ENCODE assay signal across 8 cellular contexts in the genomic region with DNA sequence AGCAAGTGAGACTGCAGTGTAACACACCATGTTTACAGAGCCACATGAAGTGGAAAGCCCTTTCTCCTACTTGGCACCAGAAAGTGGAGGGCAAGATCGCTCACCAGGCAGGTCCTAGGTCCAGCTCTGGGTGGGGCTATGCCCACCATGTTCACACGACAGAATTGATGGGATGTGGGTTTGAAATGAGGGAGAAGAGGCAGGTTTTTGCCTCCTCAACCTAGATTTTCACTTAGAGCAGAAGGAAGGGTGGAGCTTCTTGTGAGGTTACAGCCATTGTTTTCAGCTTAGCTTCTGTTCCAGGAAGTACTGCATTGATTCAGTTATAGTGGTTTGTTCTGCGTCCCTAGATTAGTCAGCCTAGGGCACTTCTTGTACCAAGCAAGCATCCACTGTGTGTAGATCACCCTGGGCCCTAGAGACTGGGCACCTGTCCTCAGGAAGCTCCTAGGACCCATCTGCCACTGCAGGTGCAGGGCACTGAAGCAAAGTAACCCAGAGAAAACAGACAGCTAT.
DNase-seq lines count a peak whose midpoint lies in the region; ATAC-seq and TF ChIP-seq lines count a peak whose summit lies in the region.

No MANE protein-coding gene starts in this region.

- no peaks in the 10 kb centered on the region for H3K27me3 Mint-ChIP-seq in dendritic cell treated with granulocyte-macrophage colony-stimulating factor and Interleukin-4, amounts not matched to agents 40 ng/mL and 50 ng/mL, for 4 days
- no peaks in the 10 kb centered on the region for H3K27me3 Mint-ChIP-seq in stimulated activated memory B cell treated with anti-CD40 and anti-IgM and Interleukin-4, amounts not matched to agents 10 μg/mL and 1 μg/mL and 100 μg/mL, for 72 hours

- H3K9me3 Mint-ChIP-seq in dendritic cell treated with granulocyte-macrophage colony-stimulating factor and Interleukin-4, amounts not matched to agents 40 ng/mL and 50 ng/mL, for 4 days: no peaks in the 10 kb centered on the region
- no peaks in the 10 kb centered on the region for H3K9me3 Mint-ChIP-seq in stimulated activated memory B cell treated with anti-CD40 and anti-IgM and Interleukin-4, amounts not matched to agents 10 μg/mL and 1 μg/mL and 100 μg/mL, for 72 hours

- H3K36me3 Mint-ChIP-seq in dendritic cell treated with granulocyte-macrophage colony-stimulating factor and Interleukin-4, amounts not matched to agents 40 ng/mL and 50 ng/mL, for 4 days (ENCODE audit: low read depth): peaks cover 43% of the 10 kb centered on the region
- peaks cover 34% of the 10 kb centered on the region for H3K36me3 Mint-ChIP-seq in stimulated activated memory B cell treated with anti-CD40 and anti-IgM and Interleukin-4, amounts not matched to agents 10 μg/mL and 1 μg/mL and 100 μg/mL, for 72 hours

- intact Hi-C loops in dendritic cell treated with granulocyte-macrophage colony-stimulating factor and Interleukin-4, amounts not matched to agents 40 ng/mL and 50 ng/mL, for 4 days (cut with micrococcal nuclease): loop anchor here (10.0 kb wide), 1 partner anchor 250 kb away; no protein-coding TSS in a partner anchor

- peak overlapping the region; percentile 94 for H3K4me3 Mint-ChIP-seq in dendritic cell treated with granulocyte-macrophage colony-stimulating factor and Interleukin-4, amounts not matched to agents 40 ng/mL and 50 ng/mL, for 4 days
- peak overlapping the region; percentile 95 for H3K4me3 Mint-ChIP-seq in stimulated activated memory B cell treated with anti-CD40 and anti-IgM and Interleukin-4, amounts not matched to agents 10 μg/mL and 1 μg/mL and 100 μg/mL, for 72 hours

- DNase-seq in T-helper 1 cell: peak in 3 of 5 donors; percentile 10 to 94 (median 19)
- no peak for DNase-seq in NCI-H1417 treated with DMSO at 0.1 percent for 48 hours (lab: John Stamatoyannopoulos, UW)
- no peak for DNase-seq in DMS114 treated with DMSO at 0.1 percent for 48 hours (lab: John Stamatoyannopoulos, UW; ENCODE audit: unreplicated experiment)

- ATAC-seq in GM18870 (IDR thresholded peaks at IDR 0.05; ENCODE audit: unreplicated experiment): peak; percentile 40
- ATAC-seq in HG02884 (IDR thresholded peaks at IDR 0.05; ENCODE audit: unreplicated experiment): peak; percentile 49
- peak; percentile 77 for ATAC-seq in stimulated activated memory B cell treated with anti-CD40 and anti-IgM and Interleukin-4, amounts not matched to agents 10 μg/mL and 1 μg/mL and 100 μg/mL, for 72 hours
- no peak for ATAC-seq in SK-N-SH treated with all-trans-retinoic acid at 6 μM for 48 hours

- peaks cover 59% of the 10 kb centered on the region for H3K4me1 Mint-ChIP-seq in dendritic cell treated with granulocyte-macrophage colony-stimulating factor and Interleukin-4, amounts not matched to agents 40 ng/mL and 50 ng/mL, for 4 days (ENCODE audit: low read depth)
- H3K4me1 Mint-ChIP-seq in stimulated activated memory B cell treated with anti-CD40 and anti-IgM and Interleukin-4, amounts not matched to agents 10 μg/mL and 1 μg/mL and 100 μg/mL, for 72 hours: peaks cover 55% of the 10 kb centered on the region

- peak overlapping the region; percentile 94 for H3K27ac Mint-ChIP-seq in dendritic cell treated with granulocyte-macrophage colony-stimulating factor and Interleukin-4, amounts not matched to agents 40 ng/mL and 50 ng/mL, for 4 days
- peak overlapping the region; percentile 86 for H3K27ac Mint-ChIP-seq in stimulated activated memory B cell treated with anti-CD40 and anti-IgM and Interleukin-4, amounts not matched to agents 10 μg/mL and 1 μg/mL and 100 μg/mL, for 72 hours

TF ChIP-seq in SK-N-SH treated with all-trans-retinoic acid at 6 μM for 48 hours, 23 proteins besides CTCF, POLR2A, EP300 and RAD21 (continues in another document):
- TF ChIP-seq ZC3H10 (CRISPR knock-in tag; IDR thresholded peaks at IDR 0.05): no peak
- TF ChIP-seq, protein P1, sequence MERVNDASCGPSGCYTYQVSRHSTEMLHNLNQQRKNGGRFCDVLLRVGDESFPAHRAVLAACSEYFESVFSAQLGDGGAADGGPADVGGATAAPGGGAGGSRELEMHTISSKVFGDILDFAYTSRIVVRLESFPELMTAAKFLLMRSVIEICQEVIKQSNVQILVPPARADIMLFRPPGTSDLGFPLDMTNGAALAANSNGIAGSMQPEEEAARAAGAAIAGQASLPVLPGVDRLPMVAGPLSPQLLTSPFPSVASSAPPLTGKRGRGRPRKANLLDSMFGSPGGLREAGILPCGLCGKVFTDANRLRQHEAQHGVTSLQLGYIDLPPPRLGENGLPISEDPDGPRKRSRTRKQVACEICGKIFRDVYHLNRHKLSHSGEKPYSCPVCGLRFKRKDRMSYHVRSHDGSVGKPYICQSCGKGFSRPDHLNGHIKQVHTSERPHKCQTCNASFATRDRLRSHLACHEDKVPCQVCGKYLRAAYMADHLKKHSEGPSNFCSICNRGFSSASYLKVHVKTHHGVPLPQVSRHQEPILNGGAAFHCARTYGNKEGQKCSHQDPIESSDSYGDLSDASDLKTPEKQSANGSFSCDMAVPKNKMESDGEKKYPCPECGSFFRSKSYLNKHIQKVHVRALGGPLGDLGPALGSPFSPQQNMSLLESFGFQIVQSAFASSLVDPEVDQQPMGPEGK (CRISPR knock-in tag; IDR thresholded peaks at IDR 0.05; ENCODE audit: borderline replicate concordance): no peak
- TF ChIP-seq TOX (CRISPR knock-in tag; IDR thresholded peaks at IDR 0.05; ENCODE audit: borderline replicate concordance): no peak
- TF ChIP-seq, protein P2, sequence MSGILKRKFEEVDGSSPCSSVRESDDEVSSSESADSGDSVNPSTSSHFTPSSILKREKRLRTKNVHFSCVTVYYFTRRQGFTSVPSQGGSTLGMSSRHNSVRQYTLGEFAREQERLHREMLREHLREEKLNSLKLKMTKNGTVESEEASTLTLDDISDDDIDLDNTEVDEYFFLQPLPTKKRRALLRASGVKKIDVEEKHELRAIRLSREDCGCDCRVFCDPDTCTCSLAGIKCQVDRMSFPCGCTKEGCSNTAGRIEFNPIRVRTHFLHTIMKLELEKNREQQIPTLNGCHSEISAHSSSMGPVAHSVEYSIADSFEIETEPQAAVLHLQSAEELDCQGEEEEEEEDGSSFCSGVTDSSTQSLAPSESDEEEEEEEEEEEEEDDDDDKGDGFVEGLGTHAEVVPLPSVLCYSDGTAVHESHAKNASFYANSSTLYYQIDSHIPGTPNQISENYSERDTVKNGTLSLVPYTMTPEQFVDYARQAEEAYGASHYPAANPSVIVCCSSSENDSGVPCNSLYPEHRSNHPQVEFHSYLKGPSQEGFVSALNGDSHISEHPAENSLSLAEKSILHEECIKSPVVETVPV (CRISPR knock-in tag; IDR thresholded peaks at IDR 0.05): no peak
- no peak for TF ChIP-seq ZNF70 (CRISPR knock-in tag; IDR thresholded peaks at IDR 0.05)
- TF ChIP-seq, protein P3, sequence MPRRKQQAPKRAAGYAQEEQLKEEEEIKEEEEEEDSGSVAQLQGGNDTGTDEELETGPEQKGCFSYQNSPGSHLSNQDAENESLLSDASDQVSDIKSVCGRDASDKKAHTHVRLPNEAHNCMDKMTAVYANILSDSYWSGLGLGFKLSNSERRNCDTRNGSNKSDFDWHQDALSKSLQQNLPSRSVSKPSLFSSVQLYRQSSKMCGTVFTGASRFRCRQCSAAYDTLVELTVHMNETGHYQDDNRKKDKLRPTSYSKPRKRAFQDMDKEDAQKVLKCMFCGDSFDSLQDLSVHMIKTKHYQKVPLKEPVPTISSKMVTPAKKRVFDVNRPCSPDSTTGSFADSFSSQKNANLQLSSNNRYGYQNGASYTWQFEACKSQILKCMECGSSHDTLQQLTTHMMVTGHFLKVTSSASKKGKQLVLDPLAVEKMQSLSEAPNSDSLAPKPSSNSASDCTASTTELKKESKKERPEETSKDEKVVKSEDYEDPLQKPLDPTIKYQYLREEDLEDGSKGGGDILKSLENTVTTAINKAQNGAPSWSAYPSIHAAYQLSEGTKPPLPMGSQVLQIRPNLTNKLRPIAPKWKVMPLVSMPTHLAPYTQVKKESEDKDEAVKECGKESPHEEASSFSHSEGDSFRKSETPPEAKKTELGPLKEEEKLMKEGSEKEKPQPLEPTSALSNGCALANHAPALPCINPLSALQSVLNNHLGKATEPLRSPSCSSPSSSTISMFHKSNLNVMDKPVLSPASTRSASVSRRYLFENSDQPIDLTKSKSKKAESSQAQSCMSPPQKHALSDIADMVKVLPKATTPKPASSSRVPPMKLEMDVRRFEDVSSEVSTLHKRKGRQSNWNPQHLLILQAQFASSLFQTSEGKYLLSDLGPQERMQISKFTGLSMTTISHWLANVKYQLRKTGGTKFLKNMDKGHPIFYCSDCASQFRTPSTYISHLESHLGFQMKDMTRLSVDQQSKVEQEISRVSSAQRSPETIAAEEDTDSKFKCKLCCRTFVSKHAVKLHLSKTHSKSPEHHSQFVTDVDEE (CRISPR knock-in tag; IDR thresholded peaks at IDR 0.05): no peak
- no peak for TF ChIP-seq CSDC2 (CRISPR knock-in tag; IDR thresholded peaks at IDR 0.05)
- TF ChIP-seq ZFP30 (CRISPR knock-in tag; IDR thresholded peaks at IDR 0.05): no peak
- TF ChIP-seq, protein P4, sequence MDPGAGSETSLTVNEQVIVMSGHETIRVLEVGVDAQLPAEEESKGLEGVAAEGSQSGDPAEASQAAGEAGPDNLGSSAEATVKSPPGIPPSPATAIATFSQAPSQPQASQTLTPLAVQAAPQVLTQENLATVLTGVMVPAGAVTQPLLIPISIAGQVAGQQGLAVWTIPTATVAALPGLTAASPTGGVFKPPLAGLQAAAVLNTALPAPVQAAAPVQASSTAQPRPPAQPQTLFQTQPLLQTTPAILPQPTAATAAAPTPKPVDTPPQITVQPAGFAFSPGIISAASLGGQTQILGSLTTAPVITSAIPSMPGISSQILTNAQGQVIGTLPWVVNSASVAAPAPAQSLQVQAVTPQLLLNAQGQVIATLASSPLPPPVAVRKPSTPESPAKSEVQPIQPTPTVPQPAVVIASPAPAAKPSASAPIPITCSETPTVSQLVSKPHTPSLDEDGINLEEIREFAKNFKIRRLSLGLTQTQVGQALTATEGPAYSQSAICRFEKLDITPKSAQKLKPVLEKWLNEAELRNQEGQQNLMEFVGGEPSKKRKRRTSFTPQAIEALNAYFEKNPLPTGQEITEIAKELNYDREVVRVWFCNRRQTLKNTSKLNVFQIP (CRISPR knock-in tag; IDR thresholded peaks at IDR 0.05; ENCODE audit: borderline replicate concordance, low read depth): no peak
- TF ChIP-seq TCF4 (CRISPR knock-in tag; IDR thresholded peaks at IDR 0.05; ENCODE audit: borderline replicate concordance): no peak
- TF ChIP-seq ESRRG (CRISPR knock-in tag; IDR thresholded peaks at IDR 0.05): no peak
- TF ChIP-seq ZNF8 (CRISPR knock-in tag; IDR thresholded peaks at IDR 0.05): no peak
- TF ChIP-seq BACH2 (CRISPR knock-in tag; IDR thresholded peaks at IDR 0.05; ENCODE audit: borderline replicate concordance): no peak
- no peak for TF ChIP-seq ISL1 (CRISPR knock-in tag; IDR thresholded peaks at IDR 0.05)
- TF ChIP-seq ARNTL (CRISPR knock-in tag; IDR thresholded peaks at IDR 0.05; ENCODE audit: borderline replicate concordance, low read depth): no peak
- TF ChIP-seq RARB (CRISPR knock-in tag; IDR thresholded peaks at IDR 0.05): no peak
- no peak for TF ChIP-seq ZFP3 (CRISPR knock-in tag; IDR thresholded peaks at IDR 0.05)
- no peak for TF ChIP-seq OSR1 (CRISPR knock-in tag; IDR thresholded peaks at IDR 0.05)
- no peak for TF ChIP-seq ZNF565 (CRISPR knock-in tag; conservative IDR thresholded peaks at IDR 0.05; ENCODE audit: low read depth)

Comparison
In these comparisons a context has a peak if more than half of its experiments do, and no peak if none do; other contexts are left out.
1. DNase-seq: peak in T-helper 1 cell (3 of 5); none in NCI-H1417 treated with DMSO at 0.1 percent for 48 hours (single experiment) and DMS114 treated with DMSO at 0.1 percent for 48 hours (single experiment).